1 cellular context compared by ENCODE assay signal in the genomic region with DNA sequence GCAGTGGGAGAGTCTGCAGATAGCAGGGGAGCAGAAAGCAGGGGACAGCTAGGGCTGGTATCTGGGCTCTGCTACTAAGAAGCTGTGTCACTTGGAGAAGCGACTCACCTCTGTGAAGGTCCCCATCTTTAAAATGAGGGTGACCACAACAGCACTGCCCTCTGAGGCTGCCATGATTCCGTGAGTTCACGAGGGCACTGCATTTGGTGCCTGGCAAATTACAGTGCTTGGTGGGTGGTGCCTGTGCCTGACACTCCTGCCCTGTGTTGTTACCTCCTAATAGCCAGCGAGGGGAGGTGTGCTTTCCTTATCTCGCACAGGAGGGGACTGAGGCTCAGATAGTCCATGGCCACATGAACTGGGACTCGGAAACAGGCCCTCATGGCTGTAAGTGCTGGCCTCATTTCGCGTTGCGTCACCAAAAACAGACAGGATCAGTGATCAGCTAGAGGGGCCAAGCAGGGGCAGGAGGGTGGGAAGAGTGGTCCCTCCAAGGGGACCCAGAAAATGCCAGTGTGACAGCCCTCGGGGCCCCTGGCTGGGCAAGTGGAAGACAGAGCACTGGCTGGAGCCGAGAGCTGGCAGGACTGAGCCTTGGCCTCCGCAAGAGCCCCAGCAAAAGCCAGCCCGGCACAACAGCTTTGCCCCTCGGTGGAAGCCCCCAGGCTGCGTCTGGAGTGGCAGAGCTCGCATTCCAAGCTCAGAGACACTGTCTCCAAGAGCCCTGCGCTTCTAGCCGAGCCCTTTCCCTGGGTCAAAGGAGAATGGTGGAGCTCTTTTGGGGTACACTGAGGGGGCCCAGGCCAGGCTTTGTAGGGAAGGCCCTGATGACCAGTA.
TF ChIP-seq lines count a peak whose summit lies in the region.

No MANE protein-coding gene starts in this region.

TF ChIP-seq in HepG2, 621 proteins besides CTCF, POLR2A, EP300 and RAD21 (continued from another document and continues in another):
- TF ChIP-seq MIER2 (CRISPR knock-in tag; IDR thresholded peaks at IDR 0.05) = 0 out of 2 replicates have a peak, but pooled peaks have one; percentile 9
- TF ChIP-seq MED1 (CRISPR knock-in tag; IDR thresholded peaks at IDR 0.05) = no peak
- TF ChIP-seq NONO (IDR thresholded peaks at IDR 0.05) = no peak
- no peak for TF ChIP-seq NONO (CRISPR knock-in tag; conservative IDR thresholded peaks at IDR 0.05)
- TF ChIP-seq PCBP1 (IDR thresholded peaks at IDR 0.05; ENCODE audit: borderline replicate concordance, low read depth, low read length) = no peak
- no peak for TF ChIP-seq GABPB1 (CRISPR knock-in tag; IDR thresholded peaks at IDR 0.05)
- TF ChIP-seq MAF1 (CRISPR knock-in tag; IDR thresholded peaks at IDR 0.05; ENCODE audit: borderline replicate concordance) = no peak
- no peak for TF ChIP-seq TOE1 (CRISPR knock-in tag; IDR thresholded peaks at IDR 0.05)
- no peak for TF ChIP-seq ZNF546 (CRISPR knock-in tag; conservative IDR thresholded peaks at IDR 0.05)
- no peak for TF ChIP-seq ZNF343 (CRISPR knock-in tag; IDR thresholded peaks at IDR 0.05)
- TF ChIP-seq ZNF619 (CRISPR knock-in tag; IDR thresholded peaks at IDR 0.05) = no peak
- no peak for TF ChIP-seq ATF6 (CRISPR knock-in tag; conservative IDR thresholded peaks at IDR 0.05)
- no peak for TF ChIP-seq KDM5A (IDR thresholded peaks at IDR 0.05; ENCODE audit: borderline replicate concordance, low read length)
- TF ChIP-seq, protein P1, sequence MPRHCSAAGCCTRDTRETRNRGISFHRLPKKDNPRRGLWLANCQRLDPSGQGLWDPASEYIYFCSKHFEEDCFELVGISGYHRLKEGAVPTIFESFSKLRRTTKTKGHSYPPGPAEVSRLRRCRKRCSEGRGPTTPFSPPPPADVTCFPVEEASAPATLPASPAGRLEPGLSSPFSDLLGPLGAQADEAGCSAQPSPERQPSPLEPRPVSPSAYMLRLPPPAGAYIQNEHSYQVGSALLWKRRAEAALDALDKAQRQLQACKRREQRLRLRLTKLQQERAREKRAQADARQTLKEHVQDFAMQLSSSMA (CRISPR knock-in tag; IDR thresholded peaks at IDR 0.05) = peak; percentile 50; the same call in 1 of the 2 replicates
- TF ChIP-seq SP2 (CRISPR knock-in tag; IDR thresholded peaks at IDR 0.05) = 0 out of 2 replicates have a peak, but pooled peaks have one; percentile 21
- TF ChIP-seq, protein P2, sequence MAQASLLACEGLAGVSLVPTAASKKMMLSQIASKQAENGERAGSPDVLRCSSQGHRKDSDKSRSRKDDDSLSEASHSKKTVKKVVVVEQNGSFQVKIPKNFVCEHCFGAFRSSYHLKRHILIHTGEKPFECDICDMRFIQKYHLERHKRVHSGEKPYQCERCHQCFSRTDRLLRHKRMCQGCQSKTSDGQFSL (CRISPR knock-in tag; IDR thresholded peaks at IDR 0.05) = no peak
- TF ChIP-seq KLF16 (CRISPR knock-in tag; IDR thresholded peaks at IDR 0.05) = no peak
- no peak for TF ChIP-seq PAXIP1 (CRISPR knock-in tag; conservative IDR thresholded peaks at IDR 0.05)
- TF ChIP-seq, protein P3, sequence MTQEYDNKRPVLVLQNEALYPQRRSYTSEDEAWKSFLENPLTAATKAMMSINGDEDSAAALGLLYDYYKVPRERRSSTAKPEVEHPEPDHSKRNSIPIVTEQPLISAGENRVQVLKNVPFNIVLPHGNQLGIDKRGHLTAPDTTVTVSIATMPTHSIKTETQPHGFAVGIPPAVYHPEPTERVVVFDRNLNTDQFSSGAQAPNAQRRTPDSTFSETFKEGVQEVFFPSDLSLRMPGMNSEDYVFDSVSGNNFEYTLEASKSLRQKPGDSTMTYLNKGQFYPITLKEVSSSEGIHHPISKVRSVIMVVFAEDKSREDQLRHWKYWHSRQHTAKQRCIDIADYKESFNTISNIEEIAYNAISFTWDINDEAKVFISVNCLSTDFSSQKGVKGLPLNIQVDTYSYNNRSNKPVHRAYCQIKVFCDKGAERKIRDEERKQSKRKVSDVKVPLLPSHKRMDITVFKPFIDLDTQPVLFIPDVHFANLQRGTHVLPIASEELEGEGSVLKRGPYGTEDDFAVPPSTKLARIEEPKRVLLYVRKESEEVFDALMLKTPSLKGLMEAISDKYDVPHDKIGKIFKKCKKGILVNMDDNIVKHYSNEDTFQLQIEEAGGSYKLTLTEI (CRISPR knock-in tag; conservative IDR thresholded peaks at IDR 0.05) = no peak
- TF ChIP-seq ZNF232 (CRISPR knock-in tag; IDR thresholded peaks at IDR 0.05; ENCODE audit: borderline replicate concordance) = no peak
- no peak for TF ChIP-seq SMC3 (IDR thresholded peaks at IDR 0.05; ENCODE audit: low read length)
- TF ChIP-seq ZNF790 (CRISPR knock-in tag; IDR thresholded peaks at IDR 0.05; ENCODE audit: borderline replicate concordance) = no peak
- no peak for TF ChIP-seq ZNF616 (CRISPR knock-in tag; IDR thresholded peaks at IDR 0.05; ENCODE audit: low read depth)
- no peak for TF ChIP-seq MZF1 (CRISPR knock-in tag; IDR thresholded peaks at IDR 0.05; ENCODE audit: borderline replicate concordance)
- TF ChIP-seq ZSCAN20 (CRISPR knock-in tag; IDR thresholded peaks at IDR 0.05; ENCODE audit: borderline replicate concordance) = no peak
- TF ChIP-seq ZBTB38 (CRISPR knock-in tag; IDR thresholded peaks at IDR 0.05) = peak; percentile 52
- no peak for TF ChIP-seq PITX1 (CRISPR knock-in tag; IDR thresholded peaks at IDR 0.05)
- no peak for TF ChIP-seq SKI (IDR thresholded peaks at IDR 0.05; ENCODE audit: partially characterized antibody)
- no peak for TF ChIP-seq ZNF441 (CRISPR knock-in tag; IDR thresholded peaks at IDR 0.05; ENCODE audit: borderline replicate concordance)
- TF ChIP-seq NFAT5 (CRISPR knock-in tag; IDR thresholded peaks at IDR 0.05) = no peak
- TF ChIP-seq DNMT1 (CRISPR knock-in tag; IDR thresholded peaks at IDR 0.05) = no peak
- TF ChIP-seq HDAC2 (CRISPR knock-in tag; IDR thresholded peaks at IDR 0.05) = no peak
- no peak for TF ChIP-seq ATAD3A (CRISPR knock-in tag; IDR thresholded peaks at IDR 0.05)
- TF ChIP-seq SOX13 (IDR thresholded peaks at IDR 0.05) = no peak
- TF ChIP-seq SOX13 (CRISPR knock-in tag; conservative IDR thresholded peaks at IDR 0.05 in 1 of 2, IDR thresholded peaks at IDR 0.05 in 1 of 2) = no peak
- TF ChIP-seq MTF1 (CRISPR knock-in tag; IDR thresholded peaks at IDR 0.05) = no peak
- no peak for TF ChIP-seq BRD4 (CRISPR knock-in tag; IDR thresholded peaks at IDR 0.05)
- no peak for TF ChIP-seq SIN3A (IDR thresholded peaks at IDR 0.05; ENCODE audit: borderline replicate concordance, low read depth, low read length)
- TF ChIP-seq GMEB1 (CRISPR knock-in tag; IDR thresholded peaks at IDR 0.05; ENCODE audit: borderline replicate concordance) = no peak
- TF ChIP-seq ZNF562 (CRISPR knock-in tag; IDR thresholded peaks at IDR 0.05; ENCODE audit: borderline replicate concordance) = no peak
- TF ChIP-seq MAFK (conservative IDR thresholded peaks at IDR 0.05 in 1 of 2, IDR thresholded peaks at IDR 0.05 in 1 of 2; ENCODE audit: low read length in 2 of 2) = no peak
- no peak for TF ChIP-seq ZFAT (CRISPR knock-in tag; conservative IDR thresholded peaks at IDR 0.05)
- no peak for TF ChIP-seq ZNF431 (CRISPR knock-in tag; IDR thresholded peaks at IDR 0.05; ENCODE audit: borderline replicate concordance, low read depth)
- TF ChIP-seq, protein P4, sequence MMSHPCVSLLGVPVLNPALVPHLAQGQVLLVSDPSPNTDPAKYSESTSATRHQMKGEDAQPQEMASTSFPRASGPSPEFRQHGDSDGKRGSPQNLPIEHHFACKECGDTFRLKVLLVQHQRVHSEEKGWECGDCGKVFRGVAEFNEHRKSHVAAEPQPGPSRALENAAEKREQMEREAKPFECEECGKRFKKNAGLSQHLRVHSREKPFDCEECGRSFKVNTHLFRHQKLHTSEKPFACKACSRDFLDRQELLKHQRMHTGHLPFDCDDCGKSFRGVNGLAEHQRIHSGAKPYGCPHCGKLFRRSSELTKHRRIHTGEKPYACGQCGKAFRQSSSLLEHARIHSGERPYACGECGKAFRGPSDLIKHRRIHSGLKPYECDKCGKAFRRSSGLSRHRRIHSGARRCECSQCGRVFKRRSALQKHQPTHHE (CRISPR knock-in tag; IDR thresholded peaks at IDR 0.05; ENCODE audit: borderline replicate concordance) = no peak
- TF ChIP-seq KAT7 (CRISPR knock-in tag; IDR thresholded peaks at IDR 0.05; ENCODE audit: borderline replicate concordance) = no peak
- TF ChIP-seq, protein P5, sequence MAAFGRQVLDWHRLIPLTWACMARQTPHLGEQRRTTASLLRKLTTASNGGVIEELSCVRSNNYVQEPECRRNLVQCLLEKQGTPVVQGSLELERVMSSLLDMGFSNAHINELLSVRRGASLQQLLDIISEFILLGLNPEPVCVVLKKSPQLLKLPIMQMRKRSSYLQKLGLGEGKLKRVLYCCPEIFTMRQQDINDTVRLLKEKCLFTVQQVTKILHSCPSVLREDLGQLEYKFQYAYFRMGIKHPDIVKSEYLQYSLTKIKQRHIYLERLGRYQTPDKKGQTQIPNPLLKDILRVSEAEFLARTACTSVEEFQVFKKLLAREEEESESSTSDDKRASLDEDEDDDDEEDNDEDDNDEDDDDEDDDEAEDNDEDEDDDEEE (CRISPR knock-in tag; IDR thresholded peaks at IDR 0.05) = no peak
